In genomic region chrX:9866633-9867032, GRCh38 we compare ENCODE assay signal across 25 cellular contexts.
DNase-seq lines count a peak whose midpoint lies in the region; ATAC-seq and TF ChIP-seq lines count a peak whose summit lies in the region.
"Had no signal": no experiment of that assay in that cellular context is flagged by ENCODE, and none has a peak within 500 bp of the region (broad histone marks: within the 10 kb centered on the region; RNA-seq: fewer than 3 reads in every experiment).

No MANE protein-coding gene starts in this region.

- H3K4me1 Mint-ChIP-seq in activated CD8-positive, alpha-beta T cell treated with anti-CD3 and anti-CD28 coated beads for 36 hours (ENCODE audit: low read depth), result no peaks in the 10 kb centered on the region
- peaks cover 22% of the 10 kb centered on the region for H3K4me1 Mint-ChIP-seq in endodermal cell
- H3K4me1 Mint-ChIP-seq: CD8-positive, alpha-beta memory T cell had no signal

- 40 to 67% (median 59%) methylated on average over 13 of the region's 13 CpGs for WGBS in heart left ventricle, 4 donors
- WGBS in mesodermal cell (ENCODE audit: insufficient coverage in 2 of 2), 2 experiments, result 74 to 81% methylated on average over 4 to 7 of the region's 13 CpGs
- 42 to 56% methylated on average over 11 to 13 of the region's 13 CpGs for WGBS in upper lobe of left lung, 2 donors
- 78 to 88% methylated on average over 3 to 13 of the region's 13 CpGs for WGBS in endodermal cell (ENCODE audit: insufficient coverage in 1 of 2, insufficient read length in 1 of 2), 2 experiments

- H3K36me3 Mint-ChIP-seq in activated CD8-positive, alpha-beta T cell treated with anti-CD3 and anti-CD28 coated beads for 36 hours (ENCODE audit: low read depth), result no peaks in the 10 kb centered on the region
- H3K36me3 Mint-ChIP-seq in endodermal cell (ENCODE audit: low read depth), result peaks cover 10% of the 10 kb centered on the region
- H3K36me3 Mint-ChIP-seq: CD8-positive, alpha-beta memory T cell had no signal

- H3K4me3 ChIP-seq in heart left ventricle (no peak overlapping the region), mesodermal cell (ENCODE audit: extremely low read depth, insufficient read depth, low read length, poor library complexity, severe bottlenecking) (no peak overlapping the region), upper lobe of left lung (no peak overlapping the region), endodermal cell (ENCODE audit: low read length) (no peak overlapping the region), H7 (ENCODE audit: insufficient read depth, low read depth, low read length) (no peak overlapping the region)
- H3K4me3 ChIP-seq: spleen, thyroid gland had no signal

- no peak for TF ChIP-seq CTCF in heart left ventricle (IDR thresholded peaks at IDR 0.05)
- no peak for TF ChIP-seq CTCF in upper lobe of left lung (IDR thresholded peaks at IDR 0.05)
- no peak for TF ChIP-seq CTCF in activated CD8-positive, alpha-beta T cell treated with anti-CD3 and anti-CD28 coated beads for 36 hours (IDR thresholded peaks at IDR 0.05)
- no peak for TF ChIP-seq CTCF in endodermal cell (conservative IDR thresholded peaks at IDR 0.05)

- POLR2A ChIA-PET in activated CD8-positive, alpha-beta T cell treated with anti-CD3 and anti-CD28 coated beads for 36 hours (lab: Charles Lee), result no interaction called here

- H3K9me3 Mint-ChIP-seq in activated CD8-positive, alpha-beta T cell treated with anti-CD3 and anti-CD28 coated beads for 36 hours, result no peaks in the 10 kb centered on the region
- H3K9me3 Mint-ChIP-seq in endodermal cell, result peaks cover 64% of the 10 kb centered on the region
- H3K9me3 Mint-ChIP-seq: activated T-cell treated with anti-CD3 and anti-CD28 coated beads, Interleukin-2, amount 50 U/mL, for 24 hours; dendritic cell treated with granulocyte-macrophage colony-stimulating factor and Interleukin-4, amounts not matched to agents 40 ng/mL and 50 ng/mL, for 4 days had no signal

- peak overlapping the region in 3 of 12 donors; percentile 21 to 34 (median 28) for H3K27ac ChIP-seq in heart left ventricle
- peak overlapping the region; percentile 53 for H3K27ac ChIP-seq in mesodermal cell (ENCODE audit: low read depth, low read length, severe bottlenecking)
- peak overlapping the region; percentile 48 to 79 (median 61) for H3K27ac ChIP-seq in upper lobe of left lung
- no peak overlapping the region for H3K27ac ChIP-seq in endodermal cell (ENCODE audit: low read depth, low read length)
- H3K27ac ChIP-seq: neutrophil, thyroid gland had no signal

- peaks cover 17% of the 10 kb centered on the region for H3K27me3 Mint-ChIP-seq in activated CD8-positive, alpha-beta T cell treated with anti-CD3 and anti-CD28 coated beads for 36 hours
- H3K27me3 Mint-ChIP-seq in endodermal cell (ENCODE audit: insufficient read depth), result no peaks in the 10 kb centered on the region

- no peaks in the 10 kb centered on the region for H3K9me3 ChIP-seq in heart left ventricle
- no peaks in the 10 kb centered on the region for H3K9me3 ChIP-seq in mesodermal cell (ENCODE audit: control insufficient read depth, low read length)
- H3K9me3 ChIP-seq in upper lobe of left lung, result peaks cover 0 to 2% (median 0%) of the 10 kb centered on the region in 4 donors
- H3K9me3 ChIP-seq in endodermal cell (ENCODE audit: control insufficient read depth, low read length), result no peaks in the 10 kb centered on the region
- H3K9me3 ChIP-seq: neutrophil, spleen, thyroid gland had no signal

- H3K27me3 ChIP-seq in heart left ventricle (peaks cover 0 to 13% (median 0%) of the 10 kb centered on the region in 9 donors), upper lobe of left lung (no peaks in the 10 kb centered on the region), endodermal cell (ENCODE audit: control insufficient read depth, insufficient read depth, low read length, poor library complexity, severe bottlenecking) (no peaks in the 10 kb centered on the region), H7 (ENCODE audit: control insufficient read depth, insufficient read depth, low read length) (no peaks in the 10 kb centered on the region)
- H3K27me3 ChIP-seq: thyroid gland had no signal

- no peaks in the 10 kb centered on the region for H3K36me3 ChIP-seq in heart left ventricle
- H3K36me3 ChIP-seq in mesodermal cell (ENCODE audit: control insufficient read depth, insufficient read depth, low read length), result no peaks in the 10 kb centered on the region
- H3K36me3 ChIP-seq in upper lobe of left lung, result no peaks in the 10 kb centered on the region
- H3K36me3 ChIP-seq in endodermal cell (ENCODE audit: control insufficient read depth, insufficient read depth, low read length), result no peaks in the 10 kb centered on the region
- H3K36me3 ChIP-seq in H7 (replicated peaks; ENCODE audit: control insufficient read depth, insufficient read depth, low read length), result no peaks in the 10 kb centered on the region; the same call in 1 of the 2 replicates
- H3K36me3 ChIP-seq: neutrophil, spleen, thyroid gland had no signal

- H3K9ac ChIP-seq in endodermal cell (ENCODE audit: extremely low read depth, low read length, poor library complexity, severe bottlenecking), result no peak overlapping the region

- ATAC-seq in heart left ventricle (peak in 3 of 4 donors; percentile 55 to 57 (median 57)), Right ventricle myocardium superior (ENCODE audit: poor library complexity) (no peak), upper lobe of left lung (ENCODE audit: low FRiP score in 2 of 2) (peak; percentile 49 to 64)
- ATAC-seq in activated CD8-positive, alpha-beta T cell treated with anti-CD3 and anti-CD28 coated beads for 36 hours, result no peak
- ATAC-seq: left colon had no signal

- intact Hi-C loops in heart left ventricle (cut with DNase I), result no loop called here
- intact Hi-C loops in Right ventricle myocardium superior (cut with DNase I), result no loop called here
- intact Hi-C loops in activated CD8-positive, alpha-beta T cell treated with anti-CD3 and anti-CD28 coated beads for 36 hours (cut with micrococcal nuclease), result no loop called here

- no peak overlapping the region for H3K4me3 Mint-ChIP-seq in activated CD8-positive, alpha-beta T cell treated with anti-CD3 and anti-CD28 coated beads for 36 hours
- no peak overlapping the region for H3K4me3 Mint-ChIP-seq in endodermal cell
- H3K4me3 Mint-ChIP-seq: activated T-cell treated with anti-CD3 and anti-CD28 coated beads, Interleukin-2, amount 50 U/mL, for 24 hours; CD8-positive, alpha-beta memory T cell; dendritic cell treated with granulocyte-macrophage colony-stimulating factor and Interleukin-4, amounts not matched to agents 40 ng/mL and 50 ng/mL, for 4 days had no signal

- H3K27ac Mint-ChIP-seq in activated CD8-positive, alpha-beta T cell treated with anti-CD3 and anti-CD28 coated beads for 36 hours, result no peak overlapping the region
- H3K27ac Mint-ChIP-seq in endodermal cell, result no peak overlapping the region
- H3K27ac Mint-ChIP-seq: activated T-cell treated with anti-CD3 and anti-CD28 coated beads, Interleukin-2, amount 50 U/mL, for 24 hours; CD8-positive, alpha-beta memory T cell; dendritic cell treated with granulocyte-macrophage colony-stimulating factor and Interleukin-4, amounts not matched to agents 40 ng/mL and 50 ng/mL, for 4 days had no signal

- CTCF ChIA-PET in activated CD8-positive, alpha-beta T cell treated with anti-CD3 and anti-CD28 coated beads for 36 hours (lab: Charles Lee), result no interaction called here

- TF ChIP-seq POLR2A in heart left ventricle (IDR thresholded peaks at IDR 0.05), result no peak
- no peak for TF ChIP-seq POLR2A in erythroblast (IDR thresholded peaks at IDR 0.05; ENCODE audit: low read length)
- TF ChIP-seq POLR2A in upper lobe of left lung (IDR thresholded peaks at IDR 0.05), result no peak

- H3K4me1 ChIP-seq in heart left ventricle (no peaks in the 10 kb centered on the region), mesodermal cell (ENCODE audit: control insufficient read depth, insufficient read depth, low read length, poor library complexity, severe bottlenecking) (peaks cover 20% of the 10 kb centered on the region), upper lobe of left lung (peaks cover 0 to 11% (median 0%) of the 10 kb centered on the region in 4 donors), endodermal cell (ENCODE audit: control insufficient read depth, insufficient read depth, low read length) (no peaks in the 10 kb centered on the region)
- H3K4me1 ChIP-seq: spleen, thyroid gland had no signal

- no peak for TF ChIP-seq EP300 in upper lobe of left lung (IDR thresholded peaks at IDR 0.05)

- DNase-seq in heart left ventricle (no peak), Right ventricle myocardium superior (no peak), erythroblast (lab: John Stamatoyannopoulos, UW) (peak; percentile 20 to 24), upper lobe of left lung (no peak), endodermal cell (no peak), H7 (no peak)
- no peak for DNase-seq in activated CD8-positive, alpha-beta T cell treated with anti-CD3 and anti-CD28 coated beads for 36 hours
- DNase-seq: 8988T; activated CD8-positive, alpha-beta memory T cell treated with anti-CD3 and anti-CD28 coated beads for 24 hours; activated T-cell treated with anti-CD3 and anti-CD28 coated beads, Interleukin-2, amount 50 U/mL, for 24 hours; AML-193; amniotic stem cell; CD8-positive, alpha-beta memory T cell; foreskin melanocyte; left colon; MM.1S; NCI-H1436; NCI-H2171 treated with DMSO at 0.1 percent for 48 hours; spleen; stimulated activated CD4-positive, alpha-beta T cell treated with anti-CD3 and anti-CD28 coated beads, Interleukin-4, amount 100 ng/mL, for 1 hour; stimulated activated naive CD4-positive, alpha-beta T cell; thyroid gland had no signal

Comparison
In these comparisons a context has a peak if more than half of its experiments do, and no peak if none do; other contexts are left out.
1. ATAC-seq: peak in heart left ventricle (3 of 4) and upper lobe of left lung (2 of 2); none in Right ventricle myocardium superior (single experiment) and activated CD8-positive, alpha-beta T cell treated with anti-CD3 and anti-CD28 coated beads for 36 hours (single experiment).
2. DNase-seq: peak in erythroblast (2 of 2); none in heart left ventricle (0 of 5), Right ventricle myocardium superior (single experiment), upper lobe of left lung (0 of 2), activated CD8-positive, alpha-beta T cell treated with anti-CD3 and anti-CD28 coated beads for 36 hours (single experiment), endodermal cell (single experiment) and H7 (single experiment).